Comparison of ENCODE assay signal across 4 cellular contexts in the genomic region with DNA sequence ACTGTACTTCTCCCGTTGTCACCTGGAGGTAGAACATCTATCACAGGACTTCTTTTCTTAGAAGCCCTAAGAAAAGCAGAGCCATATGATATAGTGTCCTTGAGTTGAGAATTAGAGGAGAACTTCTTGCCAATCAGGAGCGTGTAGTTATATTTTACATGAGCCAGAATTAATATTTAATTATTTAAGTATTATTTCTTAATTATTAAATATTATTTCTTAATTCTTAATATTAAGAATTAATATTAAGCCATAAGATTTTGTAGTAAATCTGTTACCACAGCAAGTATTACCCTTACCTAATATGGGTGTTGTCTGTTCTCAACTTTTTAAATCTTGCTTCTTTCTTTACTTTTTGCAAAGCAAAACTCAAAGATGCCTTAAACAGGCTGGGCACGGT. TPM values are rescaled to one million over a fixed set of nuclear protein-coding genes. Genes with fewer than 3 reads are reported as not detected.
"Had no signal": no experiment of that assay in that cellular context is flagged by ENCODE, and none has a peak within 500 bp of the region (broad histone marks: within the 10 kb centered on the region; RNA-seq: fewer than 3 reads in every experiment).

No MANE protein-coding gene starts in this region.

- ATAC-seq: GM12878 had no signal

- DNase-seq: GDM1, GF-D8 had no signal

RNA-seq across cellular contexts. Expression of a gene that starts 10.2 kb away (rescaled TPM):
- total RNA-seq: G401 had no signal

RNA-seq across cellular contexts. Expression of a gene that starts 41.6 kb away (rescaled TPM):
- total RNA-seq: G401, GM12878 had no signal
